ENCODE assay signal across 16 cellular contexts in the genomic region with DNA sequence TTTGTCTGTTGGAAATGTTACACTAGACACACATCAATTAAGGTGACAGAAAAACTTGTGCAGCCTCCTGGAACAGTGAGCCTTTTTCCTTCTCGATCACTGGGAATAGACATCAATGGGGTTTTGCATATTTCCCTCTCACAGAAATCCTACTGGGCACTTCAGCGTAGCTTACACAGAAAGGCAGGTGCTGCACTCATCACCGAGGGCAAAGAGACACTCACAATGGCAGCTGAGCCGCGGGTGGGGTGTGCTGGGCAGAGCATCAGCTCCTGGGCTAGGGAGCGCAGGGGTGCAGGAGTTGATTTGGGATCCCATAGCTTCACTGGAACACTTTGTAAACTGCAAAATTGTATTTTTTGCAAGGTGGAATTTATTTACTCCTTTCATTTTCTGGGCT.
DNase-seq lines count a peak whose midpoint lies in the region; ATAC-seq and TF ChIP-seq lines count a peak whose summit lies in the region.
"Had no signal": no experiment of that assay in that cellular context is flagged by ENCODE, and none has a peak within 500 bp of the region (broad histone marks: within the 10 kb centered on the region; RNA-seq: fewer than 3 reads in every experiment).

No MANE protein-coding gene starts in this region.

- no peak for TF ChIP-seq POLR2A in adrenal gland (IDR thresholded peaks at IDR 0.05)

- TF ChIP-seq CTCF in mesothelial cell of epicardium (IDR thresholded peaks at IDR 0.05; ENCODE audit: unreplicated experiment), result no peak
- TF ChIP-seq CTCF in adrenal gland (IDR thresholded peaks at IDR 0.05), result no peak

- peak; percentile 80 for DNase-seq in DMS53 (lab: John Stamatoyannopoulos, UW)
- DNase-seq in NCI-H1436 (lab: John Stamatoyannopoulos, UW), result peak; percentile 51
- peak; percentile 67 to 81 for DNase-seq in SJCRH30
- no peak for DNase-seq in sciatic nerve (ENCODE audit: low spot score)
- DNase-seq in stimulated activated CD4-positive, alpha-beta T cell treated with anti-CD3 and anti-CD28 coated beads, Interleukin-12 subunit alpha, Interleukin-12 subunit beta, amount 100 ng/mL, for 4 hours, result no peak
- no peak for DNase-seq in mesothelial cell of epicardium (ENCODE audit: low spot score in 2 of 2, unreplicated experiment in 2 of 2)
- no peak for DNase-seq in adrenal gland
- DNase-seq: activated effector memory CD4-positive, alpha-beta T cell treated with anti-CD3 and anti-CD28 coated beads, Interleukin-2, amount 50 U/mL, for 16 hours; AML-193; GOT3; NCI-H187 had no signal

- H3K9me3 ChIP-seq in SJCRH30 (replicated peaks) (no peaks in the 10 kb centered on the region), adrenal gland (replicated peaks in 1 of 3) (no peaks in the 10 kb centered on the region)
- H3K9me3 ChIP-seq: neutrophil had no signal

- peak; percentile 28 for ATAC-seq in sciatic nerve
- ATAC-seq in activated CD4-positive, CD25-positive, alpha-beta regulatory T cell treated with anti-CD3 and anti-CD28 coated beads, Interleukin-2, amount 50 U/mL, for 24 hours, result no peak
- ATAC-seq: K562 had no signal

- WGBS in adrenal gland, 4 donors, result 79 to 92% (median 83%) methylated on average over 6 of the region's 6 CpGs

- no peak overlapping the region for H3K27ac Mint-ChIP-seq in mesothelial cell of epicardium
- H3K27ac Mint-ChIP-seq: stimulated activated naive CD8-positive, alpha-beta T cell treated with anti-CD3 and anti-CD28 coated beads, Interleukin-15, Interleukin-2, amounts not matched to agents 100 ng/mL and 50 ng/mL, for 24 hours had no signal

- H3K27me3 Mint-ChIP-seq in mesothelial cell of epicardium (ENCODE audit: low read depth), result no peaks in the 10 kb centered on the region

- intact Hi-C loops in sciatic nerve (cut with DNase I) (no loop called here), adrenal gland (cut with DNase I) (no loop called here)

- H3K4me1 Mint-ChIP-seq in mesothelial cell of epicardium, result peaks cover 12% of the 10 kb centered on the region

- H3K27me3 ChIP-seq in SJCRH30 (no peaks in the 10 kb centered on the region), adrenal gland (no peaks in the 10 kb centered on the region)
- H3K27me3 ChIP-seq: neutrophil had no signal

- no peak overlapping the region for H3K4me3 Mint-ChIP-seq in mesothelial cell of epicardium
- H3K4me3 Mint-ChIP-seq: stimulated activated naive CD8-positive, alpha-beta T cell treated with anti-CD3 and anti-CD28 coated beads, Interleukin-15, Interleukin-2, amounts not matched to agents 100 ng/mL and 50 ng/mL, for 24 hours had no signal

- H3K9me3 Mint-ChIP-seq in mesothelial cell of epicardium, result peaks cover 14% of the 10 kb centered on the region

- H3K36me3 Mint-ChIP-seq in mesothelial cell of epicardium, result no peaks in the 10 kb centered on the region

- H3K4me3 ChIP-seq in SJCRH30 (peak overlapping the region; percentile 20), adrenal gland (no peak overlapping the region)
- H3K4me3 ChIP-seq: K562, lung had no signal

- H3K4me1 ChIP-seq in SJCRH30 (peaks cover 42% of the 10 kb centered on the region), adrenal gland (replicated peaks in 1 of 2) (no peaks in the 10 kb centered on the region)

- H3K27ac ChIP-seq in SJCRH30 (peak overlapping the region; percentile 98), adrenal gland (peak overlapping the region in 1 of 5 donors; percentile 88)
- H3K27ac ChIP-seq: neutrophil had no signal

- H3K36me3 ChIP-seq in SJCRH30 (peaks cover 30% of the 10 kb centered on the region), adrenal gland (replicated peaks in 1 of 2) (no peaks in the 10 kb centered on the region)
- H3K36me3 ChIP-seq: neutrophil had no signal

Comparison
In these comparisons a context has a peak if more than half of its experiments do, and no peak if none do; other contexts are left out.
1. DNase-seq: peak in DMS53 (single experiment), NCI-H1436 (single experiment) and SJCRH30 (2 of 2); none in sciatic nerve (single experiment), stimulated activated CD4-positive, alpha-beta T cell treated with anti-CD3 and anti-CD28 coated beads, Interleukin-12 subunit alpha, Interleukin-12 subunit beta, amount 100 ng/mL, for 4 hours (single experiment), mesothelial cell of epicardium (0 of 2) and adrenal gland (0 of 7).